Comparison of ENCODE assay signal across 16 cellular contexts in genomic region chr1:17377325-17377953, GRCh38. TPM values are rescaled to one million over a fixed set of nuclear protein-coding genes. Genes with fewer than 3 reads are reported as not detected.
DNase-seq lines count a peak whose midpoint lies in the region; ATAC-seq and TF ChIP-seq lines count a peak whose summit lies in the region.
"Had no signal": no experiment of that assay in that cellular context is flagged by ENCODE, and none has a peak within 500 bp of the region (broad histone marks: within the 10 kb centered on the region; RNA-seq: fewer than 3 reads in every experiment).

No MANE protein-coding gene starts in this region.

- ATAC-seq in HG03097 (IDR thresholded peaks at IDR 0.05; ENCODE audit: low FRiP score, unreplicated experiment) (no peak), HG02981 (IDR thresholded peaks at IDR 0.05; ENCODE audit: unreplicated experiment) (no peak)

- H3K36me3 ChIP-seq in testis (ENCODE audit: low read depth, missing control alignments), result no peaks in the 10 kb centered on the region
- H3K36me3 ChIP-seq: uterus had no signal

- H3K4me3 ChIP-seq in testis, result no peak overlapping the region
- H3K4me3 ChIP-seq: uterus had no signal

- WGBS in testis, 2 donors, result 42 to 45% methylated on average over 16 of the region's 16 CpGs

- TF ChIP-seq CTCF in VCaP (conservative IDR thresholded peaks at IDR 0.05) (no peak), testis (IDR thresholded peaks at IDR 0.05) (no peak)

- DNase-seq in DMS79 (lab: John Stamatoyannopoulos, UW) (peak; percentile 98), NCI-H1417 (lab: John Stamatoyannopoulos, UW) (peak in 2 of 3 experiments; percentile 72 to 87), kidney tubule cell (ENCODE audit: low spot score) (peak; percentile 5), testis (no peak), NCI-H2227 treated with DMSO at 0.1 percent for 48 hours (lab: John Stamatoyannopoulos, UW) (no peak)
- DNase-seq: amniotic stem cell; kidney glomerular epithelial cell; stimulated activated naive CD4-positive, alpha-beta T cell treated with Interleukin-2 at 50 U/mL for 16 hours; uterus had no signal

- TF ChIP-seq POLR2A in testis (IDR thresholded peaks at IDR 0.05), result no peak

- intact Hi-C loops in testis (cut with DNase I; ENCODE audit: low total_unique reads), result no loop called here

- H3K27ac ChIP-seq in VCaP (peak overlapping the region; percentile 55), testis (no peak overlapping the region)
- H3K27ac ChIP-seq: uterus had no signal

- no peaks in the 10 kb centered on the region for H3K4me1 ChIP-seq in testis
- H3K4me1 ChIP-seq: uterus had no signal

- no peaks in the 10 kb centered on the region for H3K9me3 ChIP-seq in testis
- H3K9me3 ChIP-seq: uterus had no signal

- H3K27me3 ChIP-seq in testis, result no peaks in the 10 kb centered on the region
- H3K27me3 ChIP-seq: uterus had no signal

RNA-seq across cellular contexts. Expression of gene PADI6, which starts 5.4 kb away (rescaled TPM):
- total RNA-seq in testis, result not detected
- polyA plus RNA-seq in testis (ENCODE audit: insufficient read depth, low read depth, low replicate concordance), result 0.25 TPM
- total RNA-seq: chondrocyte, mononuclear cell, NCI-H460, osteocyte had no signal

Comparison
In these comparisons a context has a peak if more than half of its experiments do, and no peak if none do; other contexts are left out.
1. DNase-seq: peak in DMS79 (single experiment), NCI-H1417 (2 of 3) and kidney tubule cell (single experiment); none in testis (single experiment) and NCI-H2227 treated with DMSO at 0.1 percent for 48 hours (single experiment).